In the genomic region with DNA sequence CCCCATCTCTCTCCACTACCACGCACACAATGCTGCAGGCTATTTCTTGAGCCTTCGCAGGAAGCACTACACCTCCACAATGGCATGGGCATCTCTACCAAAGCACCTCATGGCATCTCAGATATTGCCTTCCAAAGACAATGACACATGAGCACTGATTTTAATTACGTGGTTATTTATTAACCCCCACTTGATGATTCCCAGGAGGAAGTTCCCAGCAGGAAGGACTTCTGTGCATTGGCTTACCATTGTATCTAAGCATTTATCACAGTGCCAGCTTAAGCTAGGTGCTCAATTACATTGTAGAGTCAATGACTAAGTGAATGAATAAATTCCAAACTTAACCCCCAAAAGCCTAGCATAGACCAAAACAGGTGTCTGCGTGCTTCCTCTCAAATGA, we compare ENCODE assay signal across 21 cellular contexts.
"Had no signal": no experiment of that assay in that cellular context is flagged by ENCODE, and none has a peak within 500 bp of the region (broad histone marks: within the 10 kb centered on the region; RNA-seq: fewer than 3 reads in every experiment).

No MANE protein-coding gene starts in this region.

- FAIRE-seq: colon had no signal

- H3K4me1 ChIP-seq: heart left ventricle, left ventricle myocardium inferior, lower lobe of right lung, stomach had no signal

- DNase-seq: cerebellar nuclear complex; effector memory CD8-positive, alpha-beta T cell; erythroblast; foreskin melanocyte; heart left ventricle; hippocampal formation; left ventricle myocardium inferior; lower lobe of right lung; midbrain; naive B cell; occipital lobe; psoas muscle; stimulated activated CD4-positive, alpha-beta T cell treated with anti-CD3 and anti-CD28 coated beads, Interleukin-2, amount 100 ng/mL, for 24 hours; stimulated activated CD4-positive, alpha-beta T cell treated with anti-CD3 and anti-CD28 coated beads, Interleukin-4, amount 100 ng/mL, for 4 hours; stimulated activated naive B cell treated with anti-CD40 and anti-IgM and Interleukin-4, amounts not matched to agents 10 μg/mL and 1 μg/mL and 100 μg/mL, for 72 hours; stomach; substantia nigra; trophoblast cell had no signal

- H3K9me3 ChIP-seq: lower lobe of right lung, psoas muscle, stomach, thoracic aorta had no signal

- H3K27me3 ChIP-seq: heart left ventricle, stomach had no signal

- ATAC-seq: effector memory CD8-positive, alpha-beta T cell; heart left ventricle; lower lobe of right lung; psoas muscle; sciatic nerve; stimulated activated naive B cell treated with anti-CD40 and anti-IgM and Interleukin-4, amounts not matched to agents 10 μg/mL and 1 μg/mL and 100 μg/mL, for 72 hours had no signal

- H3K4me3 ChIP-seq: heart left ventricle, left ventricle myocardium inferior, lower lobe of right lung, psoas muscle, stomach, thoracic aorta had no signal

- H3K27ac ChIP-seq: heart left ventricle, left ventricle myocardium inferior, lower lobe of right lung, psoas muscle, stomach, thoracic aorta had no signal

- H3K36me3 ChIP-seq: left ventricle myocardium inferior, thoracic aorta had no signal
